ENCODE assay signal across 4 cellular contexts in genomic region chr6:21195301-21195700, GRCh38.
A peak's percentile ranks its signal among the peaks of the same experiment; 100 is the strongest.
DNase-seq lines count a peak whose midpoint lies in the region; ATAC-seq, FAIRE-seq and TF ChIP-seq lines count a peak whose summit lies in the region.
"Not testable (repeated sequence)": the region's sequence is repeated elsewhere in the genome, so short reads cannot be mapped to it uniquely, and the experiment has no call there.

No MANE protein-coding gene starts in this region.

- not testable (repeated sequence) for H3F3A ChIP-seq in GM23338 (replicated peaks; ENCODE audit: low read depth)

- not testable (repeated sequence) for H3K9ac ChIP-seq in stomach smooth muscle (ENCODE audit: low read length in 2 of 2)

- H3K9me2 ChIP-seq in GM23338 (ENCODE audit: insufficient read depth), result not testable (repeated sequence)

- H3K4me1 Mint-ChIP-seq in GM23338, result peaks cover 31% of the 10 kb centered on the region

- CTCF ChIA-PET in A549 (lab: Yijun Ruan, JAX); HEK293 (lab: Yijun Ruan, JAX): not testable (repeated sequence)

- not testable (repeated sequence) for TF ChIP-seq EP300 in A549 (IDR thresholded peaks at IDR 0.05)

- not testable (repeated sequence) for H3K27ac ChIP-seq in A549; GM23338 (ENCODE audit: low read depth); HEK293 (ENCODE audit: extremely low read depth, low read depth, low read length)
- peak overlapping the region; percentile 24 for H3K27ac ChIP-seq in stomach smooth muscle (ENCODE audit: low read length)

- H3K9me3 Mint-ChIP-seq in GM23338, result peaks cover 17% of the 10 kb centered on the region

- 94% methylated on average over 7 of the region's 7 CpGs for whole genome bisulfite sequencing in A549 (ENCODE audit: missing lambda C conversion rate)

- peaks cover 21% of the 10 kb centered on the region for H3K36me3 Mint-ChIP-seq in GM23338 (ENCODE audit: low read depth)

- H2AFZ ChIP-seq in GM23338, result not testable (repeated sequence)

- TF ChIP-seq POLR2A in A549 (IDR thresholded peaks at IDR 0.05; ENCODE audit: low read length), result not testable (repeated sequence)

- not testable (repeated sequence) for H3K4me3 ChIP-seq in A549; GM23338; HEK293 (ENCODE audit: low read depth, low read length); stomach smooth muscle (ENCODE audit: low read length in 2 of 2)

- not testable (repeated sequence) for H3K27me3 ChIP-seq in GM23338 (ENCODE audit: insufficient read depth); stomach smooth muscle (ENCODE audit: control insufficient read depth in 1 of 2, insufficient read depth in 2 of 2, low read length in 2 of 2)

- not testable (repeated sequence) for TF ChIP-seq RAD21 in A549 (conservative IDR thresholded peaks at IDR 0.05 in 1 of 2, IDR thresholded peaks at IDR 0.05 in 1 of 2)

- FAIRE-seq in A549 (lab: Jason Lieb, UNC), result not testable (repeated sequence)

- peak overlapping the region; percentile 76 for H3K27ac Mint-ChIP-seq in GM23338

- not testable (repeated sequence) for H3K27me3 Mint-ChIP-seq in GM23338 (ENCODE audit: insufficient read depth, low read depth, poor library complexity)

- not testable (repeated sequence) for DNase-seq in A549 (ENCODE audit: low read depth in 1 of 2, low spot score in 1 of 2); GM23338 (ENCODE audit: low spot score)

- not testable (repeated sequence) for H3K36me3 ChIP-seq in GM23338 (ENCODE audit: insufficient read depth); HEK293 (ENCODE audit: control insufficient read depth in 2 of 2, insufficient read depth in 1 of 2, low read length in 2 of 2); stomach smooth muscle (ENCODE audit: control insufficient read depth in 2 of 2, insufficient read depth in 2 of 2, low read length in 2 of 2)

- H3K79me2 ChIP-seq in GM23338 (replicated peaks; ENCODE audit: insufficient read depth), result not testable (repeated sequence)

- H3K4me3 Mint-ChIP-seq in GM23338, result not testable (repeated sequence)

- POLR2A ChIA-PET in A549 (lab: Yijun Ruan, JAX); HEK293 (lab: Yijun Ruan, JAX): not testable (repeated sequence)

- TF ChIP-seq CTCF in A549 (IDR thresholded peaks at IDR 0.05); GM23338 (conservative IDR thresholded peaks at IDR 0.05; ENCODE audit: low read depth in 2 of 2); HEK293 (tag by site-specific recombination; IDR thresholded peaks at IDR 0.05): not testable (repeated sequence)

- ATAC-seq in A549, GM23338: not testable (repeated sequence)

- H4K20me1 ChIP-seq in GM23338 (replicated peaks; ENCODE audit: insufficient read depth), result not testable (repeated sequence)

- not testable (repeated sequence) for H3K4me2 ChIP-seq in A549, GM23338

- H3K9me3 ChIP-seq in A549; HEK293 (ENCODE audit: control insufficient read depth, insufficient read depth, low read depth, low read length); stomach smooth muscle (ENCODE audit: control insufficient read depth in 2 of 2, low read length in 2 of 2): not testable (repeated sequence)

- not testable (repeated sequence) for H3K4me1 ChIP-seq in A549
- H3K4me1 ChIP-seq in GM23338 (ENCODE audit: insufficient read depth), result peaks cover 29% of the 10 kb centered on the region
- H3K4me1 ChIP-seq in HEK293 (ENCODE audit: control insufficient read depth, insufficient read depth, low read length), result peaks cover 15% of the 10 kb centered on the region
- peaks cover 14% of the 10 kb centered on the region for H3K4me1 ChIP-seq in stomach smooth muscle (ENCODE audit: control insufficient read depth, insufficient read depth, low read length)

TF ChIP-seq in A549, 52 proteins besides CTCF, POLR2A, EP300 and RAD21:
- TF ChIP-seq ZC3H11A (IDR thresholded peaks at IDR 0.05), result peak; percentile 44

TF ChIP-seq in HEK293, 187 proteins besides CTCF, POLR2A, EP300 and RAD21 (continues in another document):
- TF ChIP-seq ZNF629 (tag by site-specific recombination; IDR thresholded peaks at IDR 0.05) (peak; percentile 62), REST (tag by site-specific recombination; IDR thresholded peaks at IDR 0.05) (peak; percentile 78), ZNF140 (tag by site-specific recombination; IDR thresholded peaks at IDR 0.05) (peak; percentile 94), ZBTB11 (tag by site-specific recombination; conservative IDR thresholded peaks at IDR 0.05; ENCODE audit: low read depth) (peak; percentile 81), ZNF560 (tag by site-specific recombination; IDR thresholded peaks at IDR 0.05; ENCODE audit: borderline replicate concordance) (peak; percentile 81; the same call in 1 of the 2 replicates), ZNF654 (tag by site-specific recombination; IDR thresholded peaks at IDR 0.05; ENCODE audit: low read depth) (peak; percentile 59), ZNF580 (tag by site-specific recombination; IDR thresholded peaks at IDR 0.05) (peak; percentile 84), ZNF555 (tag by site-specific recombination; conservative IDR thresholded peaks at IDR 0.05) (peak; percentile 90), ZNF623 (tag by site-specific recombination; IDR thresholded peaks at IDR 0.05) (peak; percentile 79), ZNF202 (tag by site-specific recombination; IDR thresholded peaks at IDR 0.05; ENCODE audit: borderline replicate concordance) (peak; percentile 69; the same call in 1 of the 2 replicates), ZNF138 (tag by site-specific recombination; IDR thresholded peaks at IDR 0.05; ENCODE audit: borderline replicate concordance) (peak; percentile 64; the same call in 1 of the 2 replicates), OVOL3 (tag by site-specific recombination; IDR thresholded peaks at IDR 0.05) (peak; percentile 66; the same call in 1 of the 2 replicates), ZNF664 (tag by site-specific recombination; IDR thresholded peaks at IDR 0.05) (peak; percentile 70), ZFP3 (tag by site-specific recombination; IDR thresholded peaks at IDR 0.05; ENCODE audit: low read depth) (peak; percentile 47; the same call in 1 of the 2 replicates)
